In genomic region chr7:39734605-39735004, GRCh38 we compare ENCODE assay signal across 8 cellular contexts.
A peak's percentile ranks its signal among the peaks of the same experiment; 100 is the strongest.
DNase-seq lines count a peak whose midpoint lies in the region; ATAC-seq and TF ChIP-seq lines count a peak whose summit lies in the region.

No MANE protein-coding gene starts in this region.

- H3K4me3 ChIP-seq in left ventricle myocardium inferior, result peak overlapping the region; percentile 71
- H3K4me3 ChIP-seq in iPS-18c (ENCODE audit: insufficient read depth, low read depth, low read length), result peak overlapping the region; percentile 40
- H3K4me3 ChIP-seq in upper lobe of right lung, result peak overlapping the region; percentile 57

- no peaks in the 10 kb centered on the region for H3K9me3 Mint-ChIP-seq in activated CD8-positive, alpha-beta T cell treated with anti-CD3 and anti-CD28 coated beads, Interleukin-2, amount 10 ng/mL, durations not matched to agents 7 days and 5 days (ENCODE audit: insufficient read depth)

- peak overlapping the region; percentile 23 for H3K27ac Mint-ChIP-seq in activated CD8-positive, alpha-beta T cell treated with anti-CD3 and anti-CD28 coated beads, Interleukin-2, amount 10 ng/mL, durations not matched to agents 7 days and 5 days

- peaks cover 47% of the 10 kb centered on the region for H3K4me1 Mint-ChIP-seq in activated CD8-positive, alpha-beta T cell treated with anti-CD3 and anti-CD28 coated beads, Interleukin-2, amount 10 ng/mL, durations not matched to agents 7 days and 5 days (ENCODE audit: low read depth)

- H3K27me3 Mint-ChIP-seq in activated CD8-positive, alpha-beta T cell treated with anti-CD3 and anti-CD28 coated beads, Interleukin-2, amount 10 ng/mL, durations not matched to agents 7 days and 5 days (ENCODE audit: low read depth), result no peaks in the 10 kb centered on the region

- H3K9me3 ChIP-seq in left ventricle myocardium inferior (replicated peaks) (no peaks in the 10 kb centered on the region), iPS-18c (ENCODE audit: control insufficient read depth, insufficient read depth, low read length) (no peaks in the 10 kb centered on the region), upper lobe of right lung (no peaks in the 10 kb centered on the region)

- intact Hi-C loops in left ventricle myocardium inferior (cut with micrococcal nuclease) (loop anchor here (10.0 kb wide), 1 partner anchor 110 kb away; the partner anchor contains the start of gene RALA), cardiac septum (cut with DNase I) (loop anchor here (5.0 kb wide), 1 partner anchor 107 kb away; no protein-coding TSS in a partner anchor), upper lobe of right lung (cut with DNase I) (no loop called here)

- POLR2A ChIA-PET in activated CD8-positive, alpha-beta T cell treated with anti-CD3 and anti-CD28 coated beads, Interleukin-2, amount 10 ng/mL, durations not matched to agents 7 days and 5 days (lab: Charles Lee), result interaction anchor here (1.0 kb wide), 1 partner anchor 100 kb away, joined by 4 read pairs; no protein-coding TSS in a partner anchor

- no peak for TF ChIP-seq CTCF in left ventricle myocardium inferior (IDR thresholded peaks at IDR 0.05; ENCODE audit: borderline replicate concordance)
- TF ChIP-seq CTCF in upper lobe of right lung (IDR thresholded peaks at IDR 0.05), result no peak

- H3K27me3 ChIP-seq in left ventricle myocardium inferior (ENCODE audit: low read depth) (no peaks in the 10 kb centered on the region), upper lobe of right lung (no peaks in the 10 kb centered on the region)

- H3K27ac ChIP-seq in left ventricle myocardium inferior (replicated peaks), result no peak overlapping the region
- no peak overlapping the region for H3K27ac ChIP-seq in upper lobe of right lung

- CTCF ChIA-PET in activated CD8-positive, alpha-beta T cell treated with anti-CD3 and anti-CD28 coated beads, Interleukin-2, amount 10 ng/mL, durations not matched to agents 7 days and 5 days (lab: Charles Lee), result interaction anchor here (1.3 to 24.5 kb wide), 4 partner anchors 11 to 156 kb away, joined by 4 to 498 read pairs (median 30); no protein-coding TSS in a partner anchor

- H3K4me1 ChIP-seq in left ventricle myocardium inferior (peaks cover 29% of the 10 kb centered on the region), upper lobe of right lung (peaks cover 18% of the 10 kb centered on the region)

- DNase-seq in left ventricle myocardium inferior (no peak), cardiac septum (ENCODE audit: low spot score) (no peak), upper lobe of right lung (no peak), COLO829 (ENCODE audit: low spot score) (no peak), NCI-H2029 (lab: John Stamatoyannopoulos, UW) (no peak)
- DNase-seq in activated CD8-positive, alpha-beta T cell treated with anti-CD3 and anti-CD28 coated beads, Interleukin-2, amount 10 ng/mL, durations not matched to agents 7 days and 5 days, result no peak

- H3K36me3 Mint-ChIP-seq in activated CD8-positive, alpha-beta T cell treated with anti-CD3 and anti-CD28 coated beads, Interleukin-2, amount 10 ng/mL, durations not matched to agents 7 days and 5 days (ENCODE audit: low read depth), result peaks cover 1% of the 10 kb centered on the region

- no peak for ATAC-seq in activated CD8-positive, alpha-beta T cell treated with anti-CD3 and anti-CD28 coated beads, Interleukin-2, amount 10 ng/mL, durations not matched to agents 7 days and 5 days
- ATAC-seq in upper lobe of right lung, result no peak
- no peak for ATAC-seq in HG03196 (IDR thresholded peaks at IDR 0.05; ENCODE audit: unreplicated experiment)

- no peaks in the 10 kb centered on the region for H3K36me3 ChIP-seq in left ventricle myocardium inferior
- H3K36me3 ChIP-seq in upper lobe of right lung, result no peaks in the 10 kb centered on the region

- peak overlapping the region; percentile 15 for H3K4me3 Mint-ChIP-seq in activated CD8-positive, alpha-beta T cell treated with anti-CD3 and anti-CD28 coated beads, Interleukin-2, amount 10 ng/mL, durations not matched to agents 7 days and 5 days
